Comparison of ENCODE assay signal across 2 cellular contexts in genomic region chr10:109780997-109781396, GRCh38.
TF ChIP-seq lines count a peak whose summit lies in the region.

No MANE protein-coding gene starts in this region.

TF ChIP-seq in HCT116, 20 proteins besides CTCF, POLR2A, EP300 and RAD21 (continued from another document):
- TF ChIP-seq REST (IDR thresholded peaks at IDR 0.05; ENCODE audit: low read depth) (no peak), ZNF274 (IDR thresholded peaks at IDR 0.05; ENCODE audit: low read depth, low read length) (no peak), POLR2AphosphoS5 (IDR thresholded peaks at IDR 0.05; ENCODE audit: low read depth, low read length) (no peak), CEBPB (IDR thresholded peaks at IDR 0.05; ENCODE audit: low read depth) (no peak), CBX3 (IDR thresholded peaks at IDR 0.05; ENCODE audit: low read depth) (no peak)
TF ChIP-seq in HCT116: peak in this region for 0.

TF ChIP-seq in H1, 55 proteins besides CTCF, POLR2A, EP300 and RAD21 (continued from another document):
- no peak for TF ChIP-seq ATF2 (IDR thresholded peaks at IDR 0.05; ENCODE audit: low read length)
- TF ChIP-seq BCL11A (IDR thresholded peaks at IDR 0.05; ENCODE audit: low read depth in 2 of 2, low read length in 2 of 2), result no peak
- no peak for TF ChIP-seq ATF3 (IDR thresholded peaks at IDR 0.05; ENCODE audit: insufficient read depth, low read depth, low read length)
- no peak for TF ChIP-seq RXRA (IDR thresholded peaks at IDR 0.05; ENCODE audit: insufficient read depth, low read depth, low read length)
- TF ChIP-seq SP2 (IDR thresholded peaks at IDR 0.05; ENCODE audit: low read length), result no peak
- TF ChIP-seq POU5F1 (IDR thresholded peaks at IDR 0.05; ENCODE audit: low read depth, low read length), result no peak
- no peak for TF ChIP-seq TEAD4 (IDR thresholded peaks at IDR 0.05; ENCODE audit: low read depth, low read length)
- no peak for TF ChIP-seq BACH1 (IDR thresholded peaks at IDR 0.05; ENCODE audit: low read length)
